ENCODE assay signal across 8 cellular contexts in genomic region chr11:78419327-78419726, GRCh38. TPM values are rescaled to one million over a fixed set of nuclear protein-coding genes. Genes with fewer than 3 reads are reported as not detected.
DNase-seq lines count a peak whose midpoint lies in the region; ATAC-seq and TF ChIP-seq lines count a peak whose summit lies in the region.

No MANE protein-coding gene starts in this region.

- CTCF ChIA-PET in RWPE1 (lab: Yijun Ruan, JAX) = interaction anchor here (0.7 to 2.2 kb wide), 3 partner anchors 9 to 146 kb away, joined by 4 to 11 read pairs (median 6); no protein-coding TSS in a partner anchor

- TF ChIP-seq CTCF in RWPE1 (conservative IDR thresholded peaks at IDR 0.05; ENCODE audit: low read depth) (no peak), fibroblast of villous mesenchyme (IDR thresholded peaks at IDR 0.05; ENCODE audit: insufficient read depth, low read depth, low read length) (no peak)

- H3K36me3 Mint-ChIP-seq in activated naive CD4-positive, alpha-beta T cell treated with anti-CD3 and anti-CD28 coated beads, Interleukin-2, amount 50 U/mL, for 72 hours = no peaks in the 10 kb centered on the region

- no peaks in the 10 kb centered on the region for H3K9me3 Mint-ChIP-seq in activated naive CD4-positive, alpha-beta T cell treated with anti-CD3 and anti-CD28 coated beads, Interleukin-2, amount 50 U/mL, for 72 hours

- DNase-seq in GM03348 (ENCODE audit: low spot score) (peak; percentile 81), RWPE1 (ENCODE audit: low spot score) (peak; percentile 41), fibroblast of villous mesenchyme (ENCODE audit: low read depth) (peak; percentile 99), pulmonary artery endothelial cell (ENCODE audit: low read depth, low spot score) (peak; percentile 72), GM19238 (ENCODE audit: insufficient read length, low spot score) (no peak)
- DNase-seq in activated naive CD4-positive, alpha-beta T cell treated with anti-CD3 and anti-CD28 coated beads, Interleukin-2, amount 50 U/mL, for 72 hours (ENCODE audit: low spot score in 2 of 2) = no peak

- H3K4me3 ChIP-seq in fibroblast of villous mesenchyme (ENCODE audit: low read depth, low read length) = peak overlapping the region; percentile 70

- POLR2A ChIA-PET in RWPE1 (lab: Yijun Ruan, JAX; ENCODE audit: low non-redundant PET) = no interaction called here

- no peak overlapping the region for H3K27ac Mint-ChIP-seq in activated naive CD4-positive, alpha-beta T cell treated with anti-CD3 and anti-CD28 coated beads, Interleukin-2, amount 50 U/mL, for 72 hours

- H3K27ac ChIP-seq in RWPE1 = no peak overlapping the region

- ATAC-seq in GM21360 (IDR thresholded peaks at IDR 0.05; ENCODE audit: unreplicated experiment) (no peak), GM21786 (IDR thresholded peaks at IDR 0.05; ENCODE audit: unreplicated experiment) (no peak)
- no peak for ATAC-seq in activated naive CD4-positive, alpha-beta T cell treated with anti-CD3 and anti-CD28 coated beads, Interleukin-2, amount 50 U/mL, for 72 hours

RNA-seq across cellular contexts. Expression of gene GAB2, which starts 1.7 kb away (rescaled TPM):
- total RNA-seq in fibroblast of villous mesenchyme (8.2 and 11.3 TPM in 2 replicates), pulmonary artery endothelial cell (19.6 and 20.1 TPM in 2 replicates)
- total RNA-seq in activated naive CD4-positive, alpha-beta T cell treated with anti-CD3 and anti-CD28 coated beads, Interleukin-2, amount 50 U/mL, for 72 hours = 1 to 10 TPM; 2.8 to 5.0 TPM

Comparison
In these comparisons a context has a peak if more than half of its experiments do, and no peak if none do; other contexts are left out.
1. DNase-seq: peak in GM03348 (single experiment), RWPE1 (single experiment), fibroblast of villous mesenchyme (single experiment) and pulmonary artery endothelial cell (single experiment); none in GM19238 (single experiment) and activated naive CD4-positive, alpha-beta T cell treated with anti-CD3 and anti-CD28 coated beads, Interleukin-2, amount 50 U/mL, for 72 hours (0 of 2).